8 cellular contexts compared by ENCODE assay signal in the genomic region with DNA sequence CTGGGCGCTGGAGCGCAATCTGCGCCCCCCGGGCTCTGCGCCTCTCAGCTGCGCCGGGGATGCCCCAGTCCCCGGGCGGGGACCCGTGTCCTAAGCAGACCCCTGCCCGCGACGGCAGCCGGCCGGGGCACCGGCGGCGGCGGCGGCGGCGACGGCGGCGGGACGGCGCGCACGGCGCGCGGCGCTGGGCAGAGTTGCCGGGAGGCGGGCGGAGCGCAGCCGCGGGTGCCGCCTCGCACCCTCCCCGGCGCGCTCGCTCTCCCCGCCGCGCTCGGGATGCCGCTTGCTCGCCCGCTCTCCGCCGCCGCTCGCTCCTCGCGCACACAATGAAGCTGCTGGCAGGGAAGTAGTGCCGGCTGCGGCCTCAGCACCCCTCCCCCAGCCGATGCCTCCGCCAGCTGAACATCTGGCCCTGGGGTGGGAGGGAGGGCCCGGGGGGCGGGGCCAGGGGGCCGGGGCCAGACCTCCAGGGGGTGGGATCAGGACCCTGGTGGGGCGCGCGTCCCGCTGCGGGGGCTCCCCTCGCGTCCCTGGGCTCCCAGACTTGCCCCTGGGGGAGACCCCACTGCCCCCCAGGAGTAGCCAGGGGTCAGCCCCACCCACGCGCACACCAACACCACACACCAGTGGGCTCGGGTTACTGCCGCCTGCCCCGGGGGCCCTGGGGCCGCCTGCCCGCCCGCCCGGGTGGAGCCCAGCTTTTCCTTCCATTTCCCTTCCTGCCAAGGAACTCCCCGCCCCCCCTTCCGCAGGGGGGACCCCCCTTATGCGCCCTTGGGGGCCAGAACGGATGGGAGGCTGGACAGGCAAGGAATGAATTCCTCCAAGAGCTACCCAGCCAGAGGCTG. TPM values are rescaled to one million over a fixed set of nuclear protein-coding genes. Genes with fewer than 3 reads are reported as not detected.
DNase-seq lines count a peak whose midpoint lies in the region; ATAC-seq and TF ChIP-seq lines count a peak whose summit lies in the region.

Gene RCOR2, minus strand, starts transcription at position 328 of the 848 bp plus-strand sequence. CDS start 708 bp downstream, outside the sequence.

- H3K9me3 ChIP-seq in Loucy (ENCODE audit: insufficient read depth, low read depth, low read length) (no peaks in the 10 kb centered on the region), RWPE2 (ENCODE audit: severe bottlenecking) (no peaks in the 10 kb centered on the region), gastroesophageal sphincter (no peaks in the 10 kb centered on the region), neutrophil (no peaks in the 10 kb centered on the region), thoracic aorta (no peaks in the 10 kb centered on the region)

- peak within 1 kb of the TSS; percentile 87 for H3K4me3 ChIP-seq in Loucy (ENCODE audit: low read length, poor library complexity, severe bottlenecking)
- peak within 1 kb of the TSS; percentile 39 for H3K4me3 ChIP-seq in RWPE2 (ENCODE audit: severe bottlenecking)
- peak within 1 kb of the TSS; percentile 30 to 54 for H3K4me3 ChIP-seq in gastroesophageal sphincter
- peak within 1 kb of the TSS; percentile 34 to 49 for H3K4me3 ChIP-seq in neutrophil (ENCODE audit: low read depth in 1 of 2, low read length in 1 of 2)
- H3K4me3 ChIP-seq in thoracic aorta = peak within 1 kb of the TSS; percentile 73

- H3K79me2 ChIP-seq in Loucy (ENCODE audit: insufficient read depth, low read length) = no peaks in the 10 kb centered on the region

- peaks cover 14% of the 10 kb centered on the region for H3K4me1 ChIP-seq in Loucy (ENCODE audit: insufficient read depth, low read length, poor library complexity, severe bottlenecking)
- H3K4me1 ChIP-seq in RWPE2 (ENCODE audit: insufficient read depth, poor library complexity, severe bottlenecking) = no peaks in the 10 kb centered on the region
- H3K4me1 ChIP-seq in gastroesophageal sphincter = peaks cover 0 to 59% (median 40%) of the 10 kb centered on the region in 3 donors
- peaks cover 19 to 31% of the 10 kb centered on the region in 2 experiments for H3K4me1 ChIP-seq in neutrophil (ENCODE audit: control insufficient read depth in 1 of 2, insufficient read depth in 1 of 2, low read depth in 1 of 2, low read length in 1 of 2)
- H3K4me1 ChIP-seq in thoracic aorta (ENCODE audit: control insufficient read depth in 1 of 2, low read depth in 2 of 2) = peaks cover 39 to 58% of the 10 kb centered on the region in 2 donors

- no peaks in the 10 kb centered on the region for H4K20me1 ChIP-seq in Loucy (ENCODE audit: insufficient read depth, low read length, poor library complexity, severe bottlenecking)

- ATAC-seq in RWPE2 (ENCODE audit: low read depth) (peak; percentile 43), gastroesophageal sphincter (peak; percentile 67), thoracic aorta (ENCODE audit: insufficient number of reproducible peaks, low FRiP score, low read depth) (no peak)

- H3K4me2 ChIP-seq in Loucy (ENCODE audit: low read depth, low read length, poor library complexity, severe bottlenecking) = peak within 1 kb of the TSS; percentile 87

- peak; percentile 68 for DNase-seq in GDM1 (lab: John Stamatoyannopoulos, UW)
- DNase-seq in RWPE2 (ENCODE audit: low spot score) = no peak
- peak; percentile 71 for DNase-seq in activated naive CD4-positive, alpha-beta T cell treated with anti-CD3 and anti-CD28 coated beads, Interleukin-2, amount 50 U/mL, for 16 hours
- no peak for DNase-seq in thoracic aorta (ENCODE audit: low spot score)
- DNase-seq in NK-92 (lab: John Stamatoyannopoulos, UW; ENCODE audit: unreplicated experiment) = no peak

- peak within 1 kb of the TSS; percentile 70 for H3K9ac ChIP-seq in Loucy (ENCODE audit: low read depth, low read length, poor library complexity, severe bottlenecking)

- no peak for TF ChIP-seq EP300 in gastroesophageal sphincter (IDR thresholded peaks at IDR 0.05)

- no peaks in the 10 kb centered on the region for H3K9me2 ChIP-seq in Loucy (replicated peaks; ENCODE audit: low read depth, low read length)

- H3F3A ChIP-seq in Loucy (ENCODE audit: low read depth) = no peaks in the 10 kb centered on the region

- no peak for TF ChIP-seq POLR2A in gastroesophageal sphincter (IDR thresholded peaks at IDR 0.05)

- TF ChIP-seq CTCF in Loucy (conservative IDR thresholded peaks at IDR 0.05; ENCODE audit: low read length) = no peak
- no peak for TF ChIP-seq CTCF in RWPE2 (IDR thresholded peaks at IDR 0.05; ENCODE audit: poor library complexity, severe bottlenecking)
- TF ChIP-seq CTCF in gastroesophageal sphincter (IDR thresholded peaks at IDR 0.05) = no peak
- no peak for TF ChIP-seq CTCF in neutrophil (IDR thresholded peaks at IDR 0.05)
- no peak for TF ChIP-seq CTCF in thoracic aorta (IDR thresholded peaks at IDR 0.05)

- peak within 1 kb of the TSS; percentile 95 for H2AFZ ChIP-seq in Loucy (ENCODE audit: low read length)

- H3K27me3 ChIP-seq in Loucy (ENCODE audit: insufficient read depth, low read length, poor library complexity, severe bottlenecking) (no peaks in the 10 kb centered on the region), RWPE2 (ENCODE audit: insufficient read depth, poor library complexity, severe bottlenecking) (peaks cover 4% of the 10 kb centered on the region), gastroesophageal sphincter (no peaks in the 10 kb centered on the region), neutrophil (peaks cover 84% of the 10 kb centered on the region), thoracic aorta (replicated peaks; ENCODE audit: insufficient read depth) (no peaks in the 10 kb centered on the region)

- H3K27ac ChIP-seq in RWPE2 (ENCODE audit: poor library complexity, severe bottlenecking) = no peak within 1 kb of the TSS
- H3K27ac ChIP-seq in gastroesophageal sphincter = peak within 1 kb of the TSS; percentile 15 to 88 (median 86)
- H3K27ac ChIP-seq in neutrophil = no peak within 1 kb of the TSS
- peak within 1 kb of the TSS; percentile 88 for H3K27ac ChIP-seq in thoracic aorta

- WGBS in gastroesophageal sphincter (ENCODE audit: low coverage in 1 of 2), 2 donors = no CpG with 5 or more reads among the region's 85 CpGs

- H3K36me3 ChIP-seq in Loucy (ENCODE audit: insufficient read depth, low read length) (no peaks in the 10 kb centered on the region), RWPE2 (ENCODE audit: low read depth) (no peaks in the 10 kb centered on the region), gastroesophageal sphincter (no peaks in the 10 kb centered on the region), neutrophil (no peaks in the 10 kb centered on the region), thoracic aorta (no peaks in the 10 kb centered on the region)

RNA-seq across cellular contexts. Expression of gene RCOR2, which starts in this region (rescaled TPM):
- total RNA-seq in gastroesophageal sphincter = under 1 TPM in 3 of 4 donors, not detected in 1; 0.16 to 0.74 (median 0.58) TPM
- total RNA-seq in thoracic aorta = 1 to 10 TPM; 1.4 to 3.8 TPM

Comparison
In these comparisons a context has a peak if more than half of its experiments do, and no peak if none do; other contexts are left out.
1. Peak in ATAC-seq, H3K4me3 ChIP-seq and H3K27ac ChIP-seq in gastroesophageal sphincter; RNA of the gene not detected or under 1 TPM.
2. DNase-seq: peak in GDM1 (single experiment) and activated naive CD4-positive, alpha-beta T cell treated with anti-CD3 and anti-CD28 coated beads, Interleukin-2, amount 50 U/mL, for 16 hours (single experiment); none in RWPE2 (single experiment), thoracic aorta (single experiment) and NK-92 (single experiment).
3. H3K27ac ChIP-seq: peak in thoracic aorta (2 of 2); none in RWPE2 (single experiment) and neutrophil (single experiment).
4. Peak in every context shown above with its lines, with median percentiles within 50 percentile points of each other: H3K4me3 ChIP-seq.